ENCODE assay signal across 1 cellular context in genomic region chr9:6708732-6709131, GRCh38.
TF ChIP-seq lines count a peak whose summit lies in the region.

No MANE protein-coding gene starts in this region.

TF ChIP-seq in GM23338, 12 proteins besides CTCF, POLR2A, EP300 and RAD21 (continued from another document):
- TF ChIP-seq, protein P1, sequence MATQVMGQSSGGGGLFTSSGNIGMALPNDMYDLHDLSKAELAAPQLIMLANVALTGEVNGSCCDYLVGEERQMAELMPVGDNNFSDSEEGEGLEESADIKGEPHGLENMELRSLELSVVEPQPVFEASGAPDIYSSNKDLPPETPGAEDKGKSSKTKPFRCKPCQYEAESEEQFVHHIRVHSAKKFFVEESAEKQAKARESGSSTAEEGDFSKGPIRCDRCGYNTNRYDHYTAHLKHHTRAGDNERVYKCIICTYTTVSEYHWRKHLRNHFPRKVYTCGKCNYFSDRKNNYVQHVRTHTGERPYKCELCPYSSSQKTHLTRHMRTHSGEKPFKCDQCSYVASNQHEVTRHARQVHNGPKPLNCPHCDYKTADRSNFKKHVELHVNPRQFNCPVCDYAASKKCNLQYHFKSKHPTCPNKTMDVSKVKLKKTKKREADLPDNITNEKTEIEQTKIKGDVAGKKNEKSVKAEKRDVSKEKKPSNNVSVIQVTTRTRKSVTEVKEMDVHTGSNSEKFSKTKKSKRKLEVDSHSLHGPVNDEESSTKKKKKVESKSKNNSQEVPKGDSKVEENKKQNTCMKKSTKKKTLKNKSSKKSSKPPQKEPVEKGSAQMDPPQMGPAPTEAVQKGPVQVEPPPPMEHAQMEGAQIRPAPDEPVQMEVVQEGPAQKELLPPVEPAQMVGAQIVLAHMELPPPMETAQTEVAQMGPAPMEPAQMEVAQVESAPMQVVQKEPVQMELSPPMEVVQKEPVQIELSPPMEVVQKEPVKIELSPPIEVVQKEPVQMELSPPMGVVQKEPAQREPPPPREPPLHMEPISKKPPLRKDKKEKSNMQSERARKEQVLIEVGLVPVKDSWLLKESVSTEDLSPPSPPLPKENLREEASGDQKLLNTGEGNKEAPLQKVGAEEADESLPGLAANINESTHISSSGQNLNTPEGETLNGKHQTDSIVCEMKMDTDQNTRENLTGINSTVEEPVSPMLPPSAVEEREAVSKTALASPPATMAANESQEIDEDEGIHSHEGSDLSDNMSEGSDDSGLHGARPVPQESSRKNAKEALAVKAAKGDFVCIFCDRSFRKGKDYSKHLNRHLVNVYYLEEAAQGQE (IDR thresholded peaks at IDR 0.05; ENCODE audit: unreplicated experiment), result no peak
- TF ChIP-seq EZH2phosphoT487 (IDR thresholded peaks at IDR 0.05; ENCODE audit: unreplicated experiment) (no peak), NANOG (IDR thresholded peaks at IDR 0.05; ENCODE audit: borderline replicate concordance) (no peak), ETS1 (IDR thresholded peaks at IDR 0.05) (no peak), CREB1 (CRISPR knock-in tag; IDR thresholded peaks at IDR 0.05; ENCODE audit: low read depth) (no peak), POLR2AphosphoS5 (IDR thresholded peaks at IDR 0.05; ENCODE audit: low read depth) (no peak)
